Comparison of ENCODE assay signal across 17 cellular contexts in the genomic region with DNA sequence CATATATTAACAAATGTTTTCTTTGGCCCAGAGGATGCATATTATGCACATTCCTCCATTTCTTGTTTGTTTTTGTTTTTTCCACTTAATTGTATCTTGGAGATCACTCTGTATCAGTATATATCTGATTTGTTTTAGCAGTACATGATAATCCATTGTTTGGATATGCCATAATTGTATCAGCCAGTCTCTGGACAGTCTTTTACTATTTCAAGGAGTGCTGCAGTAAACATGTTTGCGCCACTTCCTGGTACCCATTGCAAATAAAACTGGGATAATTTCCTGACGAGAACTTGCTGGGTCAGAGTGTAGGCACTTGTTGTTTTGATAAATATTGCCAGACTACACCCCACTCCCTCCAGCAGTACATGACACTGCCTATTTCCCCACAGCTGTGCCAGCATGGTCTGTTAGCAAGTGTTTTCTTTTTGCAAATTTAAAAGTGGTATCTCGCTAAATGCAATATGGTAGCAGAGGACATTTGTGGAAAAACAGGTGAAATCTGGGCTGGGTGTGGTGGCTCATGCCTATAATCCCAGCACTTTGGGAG.
"Had no signal": no experiment of that assay in that cellular context is flagged by ENCODE, and none has a peak within 500 bp of the region (broad histone marks: within the 10 kb centered on the region; RNA-seq: fewer than 3 reads in every experiment).

No MANE protein-coding gene starts in this region.

- H3K9me3 Mint-ChIP-seq: effector memory CD8-positive, alpha-beta T cell had no signal

- H3K4me3 Mint-ChIP-seq: effector memory CD8-positive, alpha-beta T cell; naive thymus-derived CD4-positive, alpha-beta T cell; type B pancreatic cell had no signal

- H3K4me3 ChIP-seq: esophagus squamous epithelium, hepatocyte, lung, pancreas, smooth muscle cell had no signal

- H3K27me3 Mint-ChIP-seq: effector memory CD8-positive, alpha-beta T cell; naive thymus-derived CD4-positive, alpha-beta T cell; progenitor cell of endocrine pancreas; type B pancreatic cell had no signal

- H3K27me3 ChIP-seq: esophagus squamous epithelium, foreskin keratinocyte, hepatocyte, pancreas had no signal

- H3K9me3 ChIP-seq: esophagus squamous epithelium, pancreas had no signal

- H3K27ac ChIP-seq: esophagus squamous epithelium, foreskin keratinocyte, hepatocyte, pancreas had no signal

- H3K36me3 ChIP-seq: pancreas had no signal

- H3K27ac Mint-ChIP-seq: effector memory CD8-positive, alpha-beta T cell; naive thymus-derived CD4-positive, alpha-beta T cell; progenitor cell of endocrine pancreas; type B pancreatic cell had no signal

- DNase-seq: effector memory CD8-positive, alpha-beta T cell; esophagus squamous epithelium; foreskin keratinocyte; kidney; left cardiac atrium; left ventricle myocardium superior; mesenchymal stem cell; midbrain; occipital lobe; pancreas; right cardiac atrium had no signal

- ATAC-seq: effector memory CD8-positive, alpha-beta T cell; foreskin keratinocyte; left cardiac atrium; left ventricle myocardium superior; naive thymus-derived CD4-positive, alpha-beta T cell; pancreas; right cardiac atrium had no signal
